ENCODE assay signal across 18 cellular contexts in the genomic region with DNA sequence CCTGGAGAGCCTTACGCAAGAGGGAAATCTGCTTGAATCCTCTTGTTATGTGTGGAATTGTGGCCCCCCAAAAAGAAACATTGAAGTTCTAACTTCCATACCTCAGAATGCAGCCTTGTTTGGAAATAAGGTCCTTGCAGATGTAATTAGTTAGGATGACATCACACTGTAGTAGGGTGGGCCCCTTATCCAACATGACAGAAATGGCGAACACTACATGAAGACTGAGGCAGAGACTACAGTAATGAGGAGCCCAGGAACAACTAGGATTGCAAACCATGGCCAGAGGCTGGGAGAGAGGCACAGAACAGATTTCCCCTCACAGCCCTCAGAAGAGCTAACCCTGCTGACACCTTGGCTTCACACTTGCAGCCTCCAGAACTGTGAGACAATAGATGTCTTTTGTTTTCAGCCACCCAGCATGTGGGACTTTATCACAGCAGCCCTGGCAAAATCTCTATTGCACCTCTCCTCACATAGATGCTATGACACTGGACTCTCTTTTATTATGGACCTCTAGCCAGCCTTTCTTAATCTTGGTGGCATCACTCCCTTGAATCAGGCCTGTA. TPM values are rescaled to one million over a fixed set of nuclear protein-coding genes. Genes with fewer than 3 reads are reported as not detected.
DNase-seq lines count a peak whose midpoint lies in the region; ATAC-seq and TF ChIP-seq lines count a peak whose summit lies in the region.
"Had no signal": no experiment of that assay in that cellular context is flagged by ENCODE, and none has a peak within 500 bp of the region (broad histone marks: within the 10 kb centered on the region; RNA-seq: fewer than 3 reads in every experiment).

No MANE protein-coding gene starts in this region.

- intact Hi-C loops in vagina (cut with DNase I): no loop called here

- H3K36me3 ChIP-seq in osteoblast (ENCODE audit: insufficient read depth, low read length): no peaks in the 10 kb centered on the region
- H3K36me3 ChIP-seq in vagina: no peaks in the 10 kb centered on the region

- no peak for TF ChIP-seq POLR2A in vagina (IDR thresholded peaks at IDR 0.05)

- no peaks in the 10 kb centered on the region for H3K9me3 Mint-ChIP-seq in effector memory CD8-positive, alpha-beta T cell
- H3K9me3 Mint-ChIP-seq in stimulated activated naive B cell treated with anti-CD40 and anti-IgM and Interleukin-4, amounts not matched to agents 10 μg/mL and 1 μg/mL and 100 μg/mL, for 72 hours: peaks cover 0 to 3% of the 10 kb centered on the region in 2 donors
- H3K9me3 Mint-ChIP-seq: HFFc6 had no signal

- H3K9me3 ChIP-seq in T-helper 17 cell (ENCODE audit: control insufficient read depth, low read length, poor library complexity, severe bottlenecking) (no peaks in the 10 kb centered on the region), osteoblast (ENCODE audit: low read depth, low read length) (no peaks in the 10 kb centered on the region), vagina (no peaks in the 10 kb centered on the region)
- H3K9me3 ChIP-seq: esophagus muscularis mucosa, upper lobe of left lung had no signal

- H3K27me3 Mint-ChIP-seq in T-helper 17 cell: no peaks in the 10 kb centered on the region
- no peaks in the 10 kb centered on the region for H3K27me3 Mint-ChIP-seq in effector memory CD8-positive, alpha-beta T cell
- H3K27me3 Mint-ChIP-seq in stimulated activated naive B cell treated with anti-CD40 and anti-IgM and Interleukin-4, amounts not matched to agents 10 μg/mL and 1 μg/mL and 100 μg/mL, for 72 hours: no peaks in the 10 kb centered on the region

- H4K20me1 ChIP-seq in osteoblast (ENCODE audit: insufficient read depth, low read length): peaks cover 4% of the 10 kb centered on the region

- peak; percentile 27 for DNase-seq in activated gamma-delta T cell treated with Interleukin-2 at 50 U/mL for 16 hours
- DNase-seq in activated gamma-delta T cell (lab: John Stamatoyannopoulos, UW): no peak
- no peak for DNase-seq in T-helper 17 cell
- peak; percentile 27 to 48 (median 41) for DNase-seq in effector memory CD8-positive, alpha-beta T cell
- DNase-seq in stimulated activated naive B cell treated with anti-CD40 and anti-IgM and Interleukin-4, amounts not matched to agents 10 μg/mL and 1 μg/mL and 100 μg/mL, for 72 hours: no peak
- no peak for DNase-seq in NOMO-1 treated with dmso at 0.1 percent for 144 hours (lab: John Stamatoyannopoulos, UW; ENCODE audit: unreplicated experiment)
- DNase-seq in osteoblast (ENCODE audit: insufficient read length, low spot score, missing footprints): no peak
- no peak for DNase-seq in vagina (ENCODE audit: extremely low spot score in 2 of 2)
- DNase-seq: head of caudate nucleus; HFFc6; NCI-H2107; NCI-H526 treated with DMSO at 0.1 percent for 48 hours; stimulated activated CD4-positive, alpha-beta T cell treated with anti-CD3 and anti-CD28 coated beads, Interleukin-4, amount 100 ng/mL, for 1 hour; upper lobe of left lung had no signal

- H3K27me3 ChIP-seq in osteoblast (ENCODE audit: insufficient read depth, low read length) (no peaks in the 10 kb centered on the region), vagina (no peaks in the 10 kb centered on the region)
- H3K27me3 ChIP-seq: esophagus muscularis mucosa, upper lobe of left lung had no signal

- no peak overlapping the region for H3K27ac Mint-ChIP-seq in T-helper 17 cell
- peak overlapping the region; percentile 30 to 89 for H3K27ac Mint-ChIP-seq in effector memory CD8-positive, alpha-beta T cell
- peak overlapping the region; percentile 85 for H3K27ac Mint-ChIP-seq in stimulated activated naive B cell treated with anti-CD40 and anti-IgM and Interleukin-4, amounts not matched to agents 10 μg/mL and 1 μg/mL and 100 μg/mL, for 72 hours
- H3K27ac Mint-ChIP-seq: HFFc6, mesothelial cell of epicardium had no signal

- no peak overlapping the region for H3K4me2 ChIP-seq in osteoblast (ENCODE audit: insufficient read depth, low read length)

- peaks cover 6% of the 10 kb centered on the region for H3K36me3 Mint-ChIP-seq in T-helper 17 cell (ENCODE audit: low read depth)
- H3K36me3 Mint-ChIP-seq in effector memory CD8-positive, alpha-beta T cell (ENCODE audit: insufficient read depth): peaks cover under 1% of the 10 kb centered on the region
- H3K36me3 Mint-ChIP-seq in stimulated activated naive B cell treated with anti-CD40 and anti-IgM and Interleukin-4, amounts not matched to agents 10 μg/mL and 1 μg/mL and 100 μg/mL, for 72 hours: peaks cover 8 to 15% of the 10 kb centered on the region in 2 donors

- TF ChIP-seq CTCF in osteoblast (IDR thresholded peaks at IDR 0.05; ENCODE audit: extremely low read depth, low read depth, low read length) (no peak), vagina (IDR thresholded peaks at IDR 0.05) (no peak)

- peaks cover 77% of the 10 kb centered on the region for H3K79me2 ChIP-seq in osteoblast (ENCODE audit: insufficient read depth, low read length)

- H3K4me1 Mint-ChIP-seq in T-helper 17 cell: peaks cover 65% of the 10 kb centered on the region
- peaks cover 37 to 74% of the 10 kb centered on the region in 2 donors for H3K4me1 Mint-ChIP-seq in effector memory CD8-positive, alpha-beta T cell (ENCODE audit: low read depth in 2 of 2)
- H3K4me1 Mint-ChIP-seq in stimulated activated naive B cell treated with anti-CD40 and anti-IgM and Interleukin-4, amounts not matched to agents 10 μg/mL and 1 μg/mL and 100 μg/mL, for 72 hours: peaks cover 26 to 46% of the 10 kb centered on the region in 2 donors
- H3K4me1 Mint-ChIP-seq: mesothelial cell of epicardium had no signal

- H3K4me3 ChIP-seq in osteoblast (ENCODE audit: insufficient read depth, low read length): no peak overlapping the region
- H3K4me3 ChIP-seq in vagina: no peak overlapping the region
- H3K4me3 ChIP-seq: coronary artery, esophagus muscularis mucosa, upper lobe of left lung had no signal

- H3K27ac ChIP-seq in osteoblast (ENCODE audit: low read depth, low read length) (no peak overlapping the region), vagina (no peak overlapping the region)
- H3K27ac ChIP-seq: coronary artery, esophagus muscularis mucosa, upper lobe of left lung had no signal

- peak overlapping the region; percentile 56 for H3K4me3 Mint-ChIP-seq in T-helper 17 cell
- H3K4me3 Mint-ChIP-seq in effector memory CD8-positive, alpha-beta T cell: peak overlapping the region; percentile 12 to 38
- H3K4me3 Mint-ChIP-seq in stimulated activated naive B cell treated with anti-CD40 and anti-IgM and Interleukin-4, amounts not matched to agents 10 μg/mL and 1 μg/mL and 100 μg/mL, for 72 hours: no peak overlapping the region
- H3K4me3 Mint-ChIP-seq: HFFc6, mesothelial cell of epicardium had no signal

- H2AFZ ChIP-seq in osteoblast (ENCODE audit: low read length): no peak overlapping the region

- no peak for ATAC-seq in T-helper 17 cell
- peak; percentile 67 for ATAC-seq in effector memory CD8-positive, alpha-beta T cell (replicated peaks)
- ATAC-seq in stimulated activated naive B cell treated with anti-CD40 and anti-IgM and Interleukin-4, amounts not matched to agents 10 μg/mL and 1 μg/mL and 100 μg/mL, for 72 hours (replicated peaks): no peak
- ATAC-seq: Panc1 had no signal

- H3K4me1 ChIP-seq in osteoblast (ENCODE audit: insufficient read depth, low read length): peaks cover 13% of the 10 kb centered on the region
- H3K4me1 ChIP-seq in vagina: no peaks in the 10 kb centered on the region
- H3K4me1 ChIP-seq: upper lobe of left lung had no signal

RNA-seq across cellular contexts. Expression of a gene that starts 29.8 kb away (rescaled TPM):
- total RNA-seq in T-helper 17 cell (10 to 100 TPM; 73.6 to 78.6 TPM), osteoblast (30.4 and 57.8 TPM in 2 replicates), vagina (24.6 TPM)

Comparison
In these comparisons a context has a peak if more than half of its experiments do, and no peak if none do; other contexts are left out.
1. DNase-seq: peak in activated gamma-delta T cell treated with Interleukin-2 at 50 U/mL for 16 hours (single experiment) and effector memory CD8-positive, alpha-beta T cell (3 of 3); none in activated gamma-delta T cell (single experiment), T-helper 17 cell (0 of 3), stimulated activated naive B cell treated with anti-CD40 and anti-IgM and Interleukin-4, amounts not matched to agents 10 μg/mL and 1 μg/mL and 100 μg/mL, for 72 hours (single experiment), NOMO-1 treated with dmso at 0.1 percent for 144 hours (single experiment), osteoblast (single experiment) and vagina (0 of 2).
2. H3K4me3 Mint-ChIP-seq: peak in T-helper 17 cell (single experiment) and effector memory CD8-positive, alpha-beta T cell (2 of 2); none in stimulated activated naive B cell treated with anti-CD40 and anti-IgM and Interleukin-4, amounts not matched to agents 10 μg/mL and 1 μg/mL and 100 μg/mL, for 72 hours (0 of 2).